14 cellular contexts compared by ENCODE assay signal in genomic region chr10:58044072-58044471, GRCh38.
DNase-seq lines count a peak whose midpoint lies in the region; ATAC-seq and TF ChIP-seq lines count a peak whose summit lies in the region.
"Had no signal": no experiment of that assay in that cellular context is flagged by ENCODE, and none has a peak within 500 bp of the region (broad histone marks: within the 10 kb centered on the region; RNA-seq: fewer than 3 reads in every experiment).

No MANE protein-coding gene starts in this region.

- H4K20me1 ChIP-seq in osteoblast (ENCODE audit: insufficient read depth, low read length), result no peaks in the 10 kb centered on the region

- H3K4me3 Mint-ChIP-seq in activated CD8-positive, alpha-beta T cell treated with anti-CD3 and anti-CD28 coated beads, Interleukin-2, amount 10 ng/mL, durations not matched to agents 7 days and 5 days, result no peak overlapping the region
- H3K4me3 Mint-ChIP-seq: CD4-positive, CD25-positive, alpha-beta regulatory T cell had no signal

- DNase-seq in EL (peak; percentile 89), MG63 (peak; percentile 73), cardiac fibroblast (ENCODE audit: low read depth in 2 of 2) (peak; percentile 26 to 91), osteoblast (ENCODE audit: insufficient read length, low spot score, missing footprints) (peak; percentile 89), HEK293T (ENCODE audit: extremely low spot score) (no peak), NCI-H774 (lab: John Stamatoyannopoulos, UW) (no peak)
- DNase-seq in activated CD8-positive, alpha-beta T cell treated with anti-CD3 and anti-CD28 coated beads, Interleukin-2, amount 10 ng/mL, durations not matched to agents 7 days and 5 days, result no peak
- DNase-seq: CD4-positive, CD25-positive, alpha-beta regulatory T cell; left ventricle myocardium inferior; NCI-H1092; NCI-H446; posterior cingulate gyrus had no signal

- no peak for ATAC-seq in GM18505 (IDR thresholded peaks at IDR 0.05; ENCODE audit: unreplicated experiment)
- no peak for ATAC-seq in activated CD8-positive, alpha-beta T cell treated with anti-CD3 and anti-CD28 coated beads, Interleukin-2, amount 10 ng/mL, durations not matched to agents 7 days and 5 days

- TF ChIP-seq CTCF in cardiac fibroblast (IDR thresholded peaks at IDR 0.05; ENCODE audit: low read depth, low read length) (no peak), osteoblast (IDR thresholded peaks at IDR 0.05; ENCODE audit: extremely low read depth, low read depth, low read length) (no peak)

- H3K27me3 ChIP-seq in MG63, result no peaks in the 10 kb centered on the region
- no peaks in the 10 kb centered on the region for H3K27me3 ChIP-seq in osteoblast (ENCODE audit: insufficient read depth, low read length)
- H3K27me3 ChIP-seq: suprapubic skin had no signal

- H3K9me3 ChIP-seq in MG63 (peaks cover 6% of the 10 kb centered on the region), osteoblast (ENCODE audit: low read depth, low read length) (no peaks in the 10 kb centered on the region)
- H3K9me3 ChIP-seq: suprapubic skin had no signal

- POLR2A ChIA-PET in HEK293T (lab: Yijun Ruan, JAX), result no interaction called here
- POLR2A ChIA-PET in activated CD8-positive, alpha-beta T cell treated with anti-CD3 and anti-CD28 coated beads, Interleukin-2, amount 10 ng/mL, durations not matched to agents 7 days and 5 days (lab: Charles Lee), result no interaction called here

- no peak overlapping the region for H3K27ac Mint-ChIP-seq in activated CD8-positive, alpha-beta T cell treated with anti-CD3 and anti-CD28 coated beads, Interleukin-2, amount 10 ng/mL, durations not matched to agents 7 days and 5 days
- H3K27ac Mint-ChIP-seq: CD4-positive, CD25-positive, alpha-beta regulatory T cell had no signal

- H3K4me1 Mint-ChIP-seq in activated CD8-positive, alpha-beta T cell treated with anti-CD3 and anti-CD28 coated beads, Interleukin-2, amount 10 ng/mL, durations not matched to agents 7 days and 5 days (ENCODE audit: low read depth), result no peaks in the 10 kb centered on the region
- H3K4me1 Mint-ChIP-seq: CD4-positive, CD25-positive, alpha-beta regulatory T cell had no signal

- H3K27me3 Mint-ChIP-seq in activated CD8-positive, alpha-beta T cell treated with anti-CD3 and anti-CD28 coated beads, Interleukin-2, amount 10 ng/mL, durations not matched to agents 7 days and 5 days (ENCODE audit: low read depth), result no peaks in the 10 kb centered on the region
- H3K27me3 Mint-ChIP-seq: CD4-positive, CD25-positive, alpha-beta regulatory T cell had no signal

- no peak overlapping the region for H2AFZ ChIP-seq in osteoblast (ENCODE audit: low read length)

- peaks cover 11% of the 10 kb centered on the region for H3K4me1 ChIP-seq in osteoblast (ENCODE audit: insufficient read depth, low read length)
- H3K4me1 ChIP-seq: left ventricle myocardium inferior, suprapubic skin had no signal

- no peaks in the 10 kb centered on the region for H3K36me3 Mint-ChIP-seq in activated CD8-positive, alpha-beta T cell treated with anti-CD3 and anti-CD28 coated beads, Interleukin-2, amount 10 ng/mL, durations not matched to agents 7 days and 5 days (ENCODE audit: low read depth)
- H3K36me3 Mint-ChIP-seq: CD4-positive, CD25-positive, alpha-beta regulatory T cell had no signal

- no peak overlapping the region for H3K27ac ChIP-seq in osteoblast (ENCODE audit: low read depth, low read length)
- H3K27ac ChIP-seq: left ventricle myocardium inferior, suprapubic skin had no signal

- no peaks in the 10 kb centered on the region for H3K79me2 ChIP-seq in osteoblast (ENCODE audit: insufficient read depth, low read length)

- H3K9me3 Mint-ChIP-seq in activated CD8-positive, alpha-beta T cell treated with anti-CD3 and anti-CD28 coated beads, Interleukin-2, amount 10 ng/mL, durations not matched to agents 7 days and 5 days (ENCODE audit: insufficient read depth), result no peaks in the 10 kb centered on the region

- CTCF ChIA-PET in HEK293T (lab: Yijun Ruan, JAX), result no interaction called here
- CTCF ChIA-PET in activated CD8-positive, alpha-beta T cell treated with anti-CD3 and anti-CD28 coated beads, Interleukin-2, amount 10 ng/mL, durations not matched to agents 7 days and 5 days (lab: Charles Lee), result no interaction called here

- no peak for TF ChIP-seq POLR2A in GM18505 (IDR thresholded peaks at IDR 0.05; ENCODE audit: borderline replicate concordance, extremely low read depth, insufficient read depth, insufficient read length)

- H3K4me2 ChIP-seq in osteoblast (ENCODE audit: insufficient read depth, low read length), result no peak overlapping the region

- H3K4me3 ChIP-seq in MG63 (no peak overlapping the region), cardiac fibroblast (replicated peaks in 1 of 2; ENCODE audit: low read depth in 2 of 2, low read length in 2 of 2) (no peak overlapping the region), osteoblast (ENCODE audit: insufficient read depth, low read length) (no peak overlapping the region)
- H3K4me3 ChIP-seq: left ventricle myocardium inferior, suprapubic skin had no signal

- H3K36me3 ChIP-seq in MG63, result no peaks in the 10 kb centered on the region
- H3K36me3 ChIP-seq in osteoblast (ENCODE audit: insufficient read depth, low read length), result no peaks in the 10 kb centered on the region
- H3K36me3 ChIP-seq: left ventricle myocardium inferior, suprapubic skin had no signal

TF ChIP-seq in HEK293T, 16 proteins besides CTCF, POLR2A, EP300 and RAD21:
- no peak for TF ChIP-seq BHLHE40 (IDR thresholded peaks at IDR 0.05; ENCODE audit: borderline replicate concordance)
- TF ChIP-seq L3MBTL2 (conservative IDR thresholded peaks at IDR 0.05), result no peak
- TF ChIP-seq PKNOX1 (IDR thresholded peaks at IDR 0.05), result no peak
- TF ChIP-seq HDGF (IDR thresholded peaks at IDR 0.05; ENCODE audit: borderline replicate concordance), result no peak
- TF ChIP-seq FOXA1 (IDR thresholded peaks at IDR 0.05), result no peak
- no peak for TF ChIP-seq ZNF384 (IDR thresholded peaks at IDR 0.05)
- no peak for TF ChIP-seq NFRKB (IDR thresholded peaks at IDR 0.05)
- TF ChIP-seq ARNT (IDR thresholded peaks at IDR 0.05), result no peak
- no peak for TF ChIP-seq FOXM1 (IDR thresholded peaks at IDR 0.05; ENCODE audit: borderline replicate concordance)
- no peak for TF ChIP-seq LEF1 (IDR thresholded peaks at IDR 0.05; ENCODE audit: borderline replicate concordance)
- no peak for TF ChIP-seq CTBP1 (IDR thresholded peaks at IDR 0.05; ENCODE audit: borderline replicate concordance)
- TF ChIP-seq SP1 (IDR thresholded peaks at IDR 0.05), result no peak
- TF ChIP-seq FOXK2 (IDR thresholded peaks at IDR 0.05), result no peak
- TF ChIP-seq TARDBP (IDR thresholded peaks at IDR 0.05), result no peak
- TF ChIP-seq SUZ12 (IDR thresholded peaks at IDR 0.05), result no peak
- no peak for TF ChIP-seq ELF4 (IDR thresholded peaks at IDR 0.05)

Comparison
In these comparisons a context has a peak if more than half of its experiments do, and no peak if none do; other contexts are left out.
1. DNase-seq: peak in EL (single experiment), MG63 (single experiment), cardiac fibroblast (2 of 2) and osteoblast (single experiment); none in HEK293T (single experiment), NCI-H774 (single experiment) and activated CD8-positive, alpha-beta T cell treated with anti-CD3 and anti-CD28 coated beads, Interleukin-2, amount 10 ng/mL, durations not matched to agents 7 days and 5 days (single experiment).